Comparison of ENCODE assay signal across 8 cellular contexts in the genomic region with DNA sequence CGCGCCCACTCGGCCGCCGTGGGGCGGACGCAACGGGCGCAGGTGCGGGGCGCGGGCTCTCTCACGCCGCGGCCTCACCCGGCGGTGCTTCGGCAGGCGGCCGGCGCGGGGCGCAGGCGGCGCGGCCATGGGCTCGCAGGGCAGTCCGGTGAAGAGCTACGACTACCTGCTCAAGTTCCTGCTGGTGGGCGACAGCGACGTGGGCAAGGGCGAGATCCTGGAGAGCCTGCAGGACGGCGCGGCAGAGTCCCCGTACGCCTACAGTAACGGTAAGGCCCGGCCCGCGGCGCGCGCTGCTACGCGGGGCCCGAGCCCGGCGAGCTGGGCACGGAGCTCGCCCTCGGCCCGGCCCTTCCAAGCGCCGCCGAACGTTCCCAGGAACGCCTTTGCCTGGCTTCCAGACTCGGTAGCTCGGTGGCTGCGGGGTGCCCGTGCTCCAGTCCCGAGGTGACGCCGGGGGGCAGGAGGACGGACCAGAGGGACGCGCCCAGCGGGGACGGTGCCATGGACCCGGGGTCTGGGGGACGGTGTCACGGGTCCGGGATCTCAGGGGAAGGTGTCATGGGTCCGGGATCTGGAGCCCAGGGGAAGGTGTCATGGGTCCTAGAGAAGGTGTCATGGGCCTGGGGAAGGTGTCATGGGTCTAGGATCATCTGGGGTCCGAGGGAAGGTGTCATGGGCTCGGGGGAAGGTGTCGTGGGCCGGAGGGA. TPM values are rescaled to one million over a fixed set of nuclear protein-coding genes. Genes with fewer than 3 reads are reported as not detected.
DNase-seq lines count a peak whose midpoint lies in the region; ATAC-seq and TF ChIP-seq lines count a peak whose summit lies in the region.

No MANE protein-coding gene starts in this region.

- H3K9ac ChIP-seq in OCI-LY3 (ENCODE audit: low read length) = peak overlapping the region; percentile 85

- TF ChIP-seq CTCF in OCI-LY3 (IDR thresholded peaks at IDR 0.05; ENCODE audit: low read depth, low read length) (no peak), endothelial cell (IDR thresholded peaks at IDR 0.05; ENCODE audit: unreplicated experiment) (no peak)

- H3K27me3 Mint-ChIP-seq in T-helper 1 cell treated with Interleukin-12 subunit alpha and Interleukin-12 subunit beta and Interleukin-4 antibody, amounts not matched to agents 30 μg/mL and 1 μg/mL, for 36 hours (ENCODE audit: low read depth) = no peaks in the 10 kb centered on the region
- H3K27me3 Mint-ChIP-seq in endothelial cell (ENCODE audit: unreplicated experiment) = peaks cover 21% of the 10 kb centered on the region

- H3K9me3 Mint-ChIP-seq in T-helper 1 cell treated with Interleukin-12 subunit alpha and Interleukin-12 subunit beta and Interleukin-4 antibody, amounts not matched to agents 30 μg/mL and 1 μg/mL, for 36 hours = no peaks in the 10 kb centered on the region
- no peaks in the 10 kb centered on the region for H3K9me3 Mint-ChIP-seq in endothelial cell (ENCODE audit: unreplicated experiment)

- H3K4me3 ChIP-seq in OCI-LY3 (ENCODE audit: low read length) (peak overlapping the region; percentile 95), neuron (ENCODE audit: low read length) (peak overlapping the region; percentile 63)

- peaks cover 27% of the 10 kb centered on the region for H3K79me2 ChIP-seq in OCI-LY3 (ENCODE audit: low read length)

- H3K4me1 ChIP-seq in OCI-LY3 (ENCODE audit: low read length) (peaks cover 14% of the 10 kb centered on the region), neuron (ENCODE audit: insufficient read depth, low read length) (peaks cover 24% of the 10 kb centered on the region)

- H2AFZ ChIP-seq in OCI-LY3 (ENCODE audit: low read depth, low read length) = no peak overlapping the region
- H2AFZ ChIP-seq in neuron (ENCODE audit: low read depth, low read length) = no peak overlapping the region

- H4K20me1 ChIP-seq in OCI-LY3 (ENCODE audit: insufficient read depth, low read length) = peaks cover 12% of the 10 kb centered on the region; the same call in 1 of the 2 replicates

- H3K9me3 ChIP-seq in OCI-LY3 (ENCODE audit: insufficient read depth, low read length) (no peaks in the 10 kb centered on the region), neuron (ENCODE audit: low read length) (no peaks in the 10 kb centered on the region)

- H3K4me2 ChIP-seq in OCI-LY3 (ENCODE audit: low read length) = peak overlapping the region; percentile 100

- peak overlapping the region; percentile 83 for H3K27ac Mint-ChIP-seq in T-helper 1 cell treated with Interleukin-12 subunit alpha and Interleukin-12 subunit beta and Interleukin-4 antibody, amounts not matched to agents 30 μg/mL and 1 μg/mL, for 36 hours
- peak overlapping the region; percentile 89 for H3K27ac Mint-ChIP-seq in endothelial cell (ENCODE audit: unreplicated experiment)

- peaks cover 3% of the 10 kb centered on the region for H3K36me3 Mint-ChIP-seq in T-helper 1 cell treated with Interleukin-12 subunit alpha and Interleukin-12 subunit beta and Interleukin-4 antibody, amounts not matched to agents 30 μg/mL and 1 μg/mL, for 36 hours (ENCODE audit: low read depth)
- H3K36me3 Mint-ChIP-seq in endothelial cell (ENCODE audit: low read depth, unreplicated experiment) = peaks cover 21% of the 10 kb centered on the region

- ATAC-seq in HG03439 (IDR thresholded peaks at IDR 0.05; ENCODE audit: unreplicated experiment) = no peak
- ATAC-seq in left lobe of liver = no peak

- H3K36me3 ChIP-seq in OCI-LY3 (replicated peaks; ENCODE audit: low read depth, low read length) (peaks cover 4% of the 10 kb centered on the region), neuron (ENCODE audit: insufficient read depth, low read length) (peaks cover 9% of the 10 kb centered on the region)

- 0 out of 2 replicates have a peak overlapping the region, but pooled peaks have one; percentile 13 for H3K27ac ChIP-seq in OCI-LY3 (ENCODE audit: low read length)

- peaks cover 24% of the 10 kb centered on the region for H3K4me1 Mint-ChIP-seq in T-helper 1 cell treated with Interleukin-12 subunit alpha and Interleukin-12 subunit beta and Interleukin-4 antibody, amounts not matched to agents 30 μg/mL and 1 μg/mL, for 36 hours (ENCODE audit: low read depth)
- peaks cover 16% of the 10 kb centered on the region for H3K4me1 Mint-ChIP-seq in endothelial cell (ENCODE audit: unreplicated experiment)

- H3K27me3 ChIP-seq in OCI-LY3 (ENCODE audit: low read depth, low read length) = no peaks in the 10 kb centered on the region; the same call in 1 of the 2 replicates
- H3K27me3 ChIP-seq in neuron (ENCODE audit: insufficient read depth, low read length) = no peaks in the 10 kb centered on the region

- DNase-seq in T-helper 1 cell = no peak
- peak; percentile 31 for DNase-seq in endothelial cell (ENCODE audit: low spot score)
- DNase-seq in GDM1 (lab: John Stamatoyannopoulos, UW) = no peak
- DNase-seq in left lobe of liver (ENCODE audit: low spot score) = no peak

- H3K4me3 Mint-ChIP-seq in T-helper 1 cell treated with Interleukin-12 subunit alpha and Interleukin-12 subunit beta and Interleukin-4 antibody, amounts not matched to agents 30 μg/mL and 1 μg/mL, for 36 hours = peak overlapping the region; percentile 88
- peak overlapping the region; percentile 98 for H3K4me3 Mint-ChIP-seq in endothelial cell (ENCODE audit: unreplicated experiment)

RNA-seq across cellular contexts. Expression of gene RAB40C, which starts 0.5 kb away (rescaled TPM):
- total RNA-seq in endothelial cell (ENCODE audit: unreplicated experiment) (18.5 TPM), left lobe of liver (15.5 TPM)

RNA-seq across cellular contexts. Expression of gene PIGQ, which starts 20.6 kb away (rescaled TPM):
- total RNA-seq in endothelial cell (ENCODE audit: unreplicated experiment) (38.4 TPM), left lobe of liver (42.1 TPM)

RNA-seq across cellular contexts. Expression of gene NHLRC4, which starts 23.5 kb away (rescaled TPM):
- total RNA-seq in endothelial cell (ENCODE audit: unreplicated experiment) = 0.69 TPM
- 0.28 TPM for total RNA-seq in left lobe of liver

RNA-seq across cellular contexts. Expression of gene PRR35, which starts 30.1 kb away (rescaled TPM):
- not detected for total RNA-seq in endothelial cell (ENCODE audit: unreplicated experiment)
- not detected for total RNA-seq in left lobe of liver

RNA-seq across cellular contexts. Expression of gene WFIKKN1, which starts 40.5 kb away (rescaled TPM):
- total RNA-seq in endothelial cell (ENCODE audit: unreplicated experiment) = 0.44 TPM
- total RNA-seq in left lobe of liver = 0.96 TPM
